Comparison of ENCODE assay signal across 2 cellular contexts in genomic region chr6:109015185-109015584, GRCh38.
TF ChIP-seq lines count a peak whose summit lies in the region.

No MANE protein-coding gene starts in this region.

TF ChIP-seq in SK-N-SH treated with all-trans-retinoic acid at 6 μM for 48 hours, 23 proteins besides CTCF, POLR2A, EP300 and RAD21 (continued from another document):
- TF ChIP-seq, protein P1, sequence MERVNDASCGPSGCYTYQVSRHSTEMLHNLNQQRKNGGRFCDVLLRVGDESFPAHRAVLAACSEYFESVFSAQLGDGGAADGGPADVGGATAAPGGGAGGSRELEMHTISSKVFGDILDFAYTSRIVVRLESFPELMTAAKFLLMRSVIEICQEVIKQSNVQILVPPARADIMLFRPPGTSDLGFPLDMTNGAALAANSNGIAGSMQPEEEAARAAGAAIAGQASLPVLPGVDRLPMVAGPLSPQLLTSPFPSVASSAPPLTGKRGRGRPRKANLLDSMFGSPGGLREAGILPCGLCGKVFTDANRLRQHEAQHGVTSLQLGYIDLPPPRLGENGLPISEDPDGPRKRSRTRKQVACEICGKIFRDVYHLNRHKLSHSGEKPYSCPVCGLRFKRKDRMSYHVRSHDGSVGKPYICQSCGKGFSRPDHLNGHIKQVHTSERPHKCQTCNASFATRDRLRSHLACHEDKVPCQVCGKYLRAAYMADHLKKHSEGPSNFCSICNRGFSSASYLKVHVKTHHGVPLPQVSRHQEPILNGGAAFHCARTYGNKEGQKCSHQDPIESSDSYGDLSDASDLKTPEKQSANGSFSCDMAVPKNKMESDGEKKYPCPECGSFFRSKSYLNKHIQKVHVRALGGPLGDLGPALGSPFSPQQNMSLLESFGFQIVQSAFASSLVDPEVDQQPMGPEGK (CRISPR knock-in tag; IDR thresholded peaks at IDR 0.05; ENCODE audit: borderline replicate concordance), result no peak
- TF ChIP-seq BACH2 (CRISPR knock-in tag; IDR thresholded peaks at IDR 0.05; ENCODE audit: borderline replicate concordance) (no peak), ZNF565 (CRISPR knock-in tag; conservative IDR thresholded peaks at IDR 0.05; ENCODE audit: low read depth) (no peak), ZC3H10 (CRISPR knock-in tag; IDR thresholded peaks at IDR 0.05) (no peak), RARB (CRISPR knock-in tag; IDR thresholded peaks at IDR 0.05) (no peak)
- TF ChIP-seq, protein P2, sequence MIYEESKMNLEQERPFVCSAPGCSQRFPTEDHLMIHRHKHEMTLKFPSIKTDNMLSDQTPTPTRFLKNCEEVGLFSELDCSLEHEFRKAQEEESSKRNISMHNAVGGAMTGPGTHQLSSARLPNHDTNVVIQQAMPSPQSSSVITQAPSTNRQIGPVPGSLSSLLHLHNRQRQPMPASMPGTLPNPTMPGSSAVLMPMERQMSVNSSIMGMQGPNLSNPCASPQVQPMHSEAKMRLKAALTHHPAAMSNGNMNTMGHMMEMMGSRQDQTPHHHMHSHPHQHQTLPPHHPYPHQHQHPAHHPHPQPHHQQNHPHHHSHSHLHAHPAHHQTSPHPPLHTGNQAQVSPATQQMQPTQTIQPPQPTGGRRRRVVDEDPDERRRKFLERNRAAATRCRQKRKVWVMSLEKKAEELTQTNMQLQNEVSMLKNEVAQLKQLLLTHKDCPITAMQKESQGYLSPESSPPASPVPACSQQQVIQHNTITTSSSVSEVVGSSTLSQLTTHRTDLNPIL (CRISPR knock-in tag; IDR thresholded peaks at IDR 0.05; ENCODE audit: low read depth), result no peak
- TF ChIP-seq, protein P3, sequence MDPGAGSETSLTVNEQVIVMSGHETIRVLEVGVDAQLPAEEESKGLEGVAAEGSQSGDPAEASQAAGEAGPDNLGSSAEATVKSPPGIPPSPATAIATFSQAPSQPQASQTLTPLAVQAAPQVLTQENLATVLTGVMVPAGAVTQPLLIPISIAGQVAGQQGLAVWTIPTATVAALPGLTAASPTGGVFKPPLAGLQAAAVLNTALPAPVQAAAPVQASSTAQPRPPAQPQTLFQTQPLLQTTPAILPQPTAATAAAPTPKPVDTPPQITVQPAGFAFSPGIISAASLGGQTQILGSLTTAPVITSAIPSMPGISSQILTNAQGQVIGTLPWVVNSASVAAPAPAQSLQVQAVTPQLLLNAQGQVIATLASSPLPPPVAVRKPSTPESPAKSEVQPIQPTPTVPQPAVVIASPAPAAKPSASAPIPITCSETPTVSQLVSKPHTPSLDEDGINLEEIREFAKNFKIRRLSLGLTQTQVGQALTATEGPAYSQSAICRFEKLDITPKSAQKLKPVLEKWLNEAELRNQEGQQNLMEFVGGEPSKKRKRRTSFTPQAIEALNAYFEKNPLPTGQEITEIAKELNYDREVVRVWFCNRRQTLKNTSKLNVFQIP (CRISPR knock-in tag; IDR thresholded peaks at IDR 0.05; ENCODE audit: borderline replicate concordance, low read depth), result no peak
- TF ChIP-seq, protein P4, sequence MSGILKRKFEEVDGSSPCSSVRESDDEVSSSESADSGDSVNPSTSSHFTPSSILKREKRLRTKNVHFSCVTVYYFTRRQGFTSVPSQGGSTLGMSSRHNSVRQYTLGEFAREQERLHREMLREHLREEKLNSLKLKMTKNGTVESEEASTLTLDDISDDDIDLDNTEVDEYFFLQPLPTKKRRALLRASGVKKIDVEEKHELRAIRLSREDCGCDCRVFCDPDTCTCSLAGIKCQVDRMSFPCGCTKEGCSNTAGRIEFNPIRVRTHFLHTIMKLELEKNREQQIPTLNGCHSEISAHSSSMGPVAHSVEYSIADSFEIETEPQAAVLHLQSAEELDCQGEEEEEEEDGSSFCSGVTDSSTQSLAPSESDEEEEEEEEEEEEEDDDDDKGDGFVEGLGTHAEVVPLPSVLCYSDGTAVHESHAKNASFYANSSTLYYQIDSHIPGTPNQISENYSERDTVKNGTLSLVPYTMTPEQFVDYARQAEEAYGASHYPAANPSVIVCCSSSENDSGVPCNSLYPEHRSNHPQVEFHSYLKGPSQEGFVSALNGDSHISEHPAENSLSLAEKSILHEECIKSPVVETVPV (CRISPR knock-in tag; IDR thresholded peaks at IDR 0.05), result no peak

TF ChIP-seq in SK-N-SH, 30 proteins besides CTCF, POLR2A, EP300 and RAD21 (continued from another document):
- no peak for TF ChIP-seq REST (IDR thresholded peaks at IDR 0.05; ENCODE audit: low read depth, low read length)
- no peak for TF ChIP-seq GABPA (IDR thresholded peaks at IDR 0.05; ENCODE audit: low read depth)
